ENCODE assay signal across 9 cellular contexts in genomic region chr1:155975375-155976061, GRCh38. TPM values are rescaled to one million over a fixed set of nuclear protein-coding genes. Genes with fewer than 3 reads are reported as not detected.
DNase-seq lines count a peak whose midpoint lies in the region; TF ChIP-seq lines count a peak whose summit lies in the region.
"Had no signal": no experiment of that assay in that cellular context is flagged by ENCODE, and none has a peak within 500 bp of the region (broad histone marks: within the 10 kb centered on the region; RNA-seq: fewer than 3 reads in every experiment).

No MANE protein-coding gene starts in this region.

- H3K4me3 ChIP-seq in liver (ENCODE audit: low read depth in 1 of 3, low read length in 3 of 3) (peak overlapping the region in 1 of 3 donors; percentile 80), transverse colon (peak overlapping the region; percentile 70 to 75 (median 72))

- CTCF ChIA-PET in activated naive CD4-positive, alpha-beta T cell treated with anti-CD3 and anti-CD28 coated beads, Interleukin-2, amount 10 ng/mL, durations not matched to agents 7 days and 5 days (lab: Charles Lee), result interaction anchor here (1.0 to 12.7 kb wide), 6 partner anchors 9 to 91 kb away, joined by 3 to 98 read pairs (median 4); partner anchors contain the start of gene RXFP4

- intact Hi-C loops in transverse colon (cut with DNase I; ENCODE audit: low total_unique reads), result no loop called here

- H3K4me1 Mint-ChIP-seq in activated naive CD4-positive, alpha-beta T cell treated with anti-CD3 and anti-CD28 coated beads, Interleukin-2, amount 10 ng/mL, durations not matched to agents 7 days and 5 days, result peaks cover 68% of the 10 kb centered on the region
- peaks cover 60% of the 10 kb centered on the region for H3K4me1 Mint-ChIP-seq in activated naive CD8-positive, alpha-beta T cell treated with anti-CD3 and anti-CD28 coated beads for 36 hours

- peaks cover 6 to 29% (median 14%) of the 10 kb centered on the region in 4 donors for H3K4me1 ChIP-seq in liver (ENCODE audit: control insufficient read depth in 4 of 4, insufficient read depth in 4 of 4, low read length in 3 of 4)
- H3K4me1 ChIP-seq in transverse colon, result peaks cover 40 to 86% (median 71%) of the 10 kb centered on the region in 4 donors

- peak overlapping the region; percentile 89 for H3K27ac Mint-ChIP-seq in activated naive CD4-positive, alpha-beta T cell treated with anti-CD3 and anti-CD28 coated beads, Interleukin-2, amount 10 ng/mL, durations not matched to agents 7 days and 5 days
- peak overlapping the region; percentile 91 for H3K27ac Mint-ChIP-seq in activated naive CD8-positive, alpha-beta T cell treated with anti-CD3 and anti-CD28 coated beads for 36 hours

- no peaks in the 10 kb centered on the region for H3K9me3 Mint-ChIP-seq in activated naive CD4-positive, alpha-beta T cell treated with anti-CD3 and anti-CD28 coated beads, Interleukin-2, amount 10 ng/mL, durations not matched to agents 7 days and 5 days
- H3K9me3 Mint-ChIP-seq in activated naive CD8-positive, alpha-beta T cell treated with anti-CD3 and anti-CD28 coated beads for 36 hours, result no peaks in the 10 kb centered on the region

- TF ChIP-seq RAD21 in liver (IDR thresholded peaks at IDR 0.05), result no peak

- 64% methylated on average over 4 of the region's 4 CpGs for WGBS in liver
- WGBS in transverse colon (ENCODE audit: low coverage in 1 of 2), 2 donors, result 30 to 35% methylated on average over 3 to 4 of the region's 4 CpGs

- TF ChIP-seq POLR2A in transverse colon (IDR thresholded peaks at IDR 0.05), result no peak

- H3K9me3 ChIP-seq in liver (ENCODE audit: control insufficient read depth in 4 of 4, low read length in 3 of 4) (no peaks in the 10 kb centered on the region), transverse colon (no peaks in the 10 kb centered on the region)

- peak overlapping the region; percentile 80 to 92 for H3K27ac ChIP-seq in liver (ENCODE audit: low read depth in 1 of 2, low read length in 2 of 2)
- peak overlapping the region; percentile 92 to 96 (median 94) for H3K27ac ChIP-seq in transverse colon

- no peak for TF ChIP-seq CTCF in liver (IDR thresholded peaks at IDR 0.05; ENCODE audit: low read depth, low read length, missing input control)
- no peak for TF ChIP-seq CTCF in transverse colon (IDR thresholded peaks at IDR 0.05)

- DNase-seq in activated naive CD4-positive, alpha-beta T cell treated with anti-CD3 and anti-CD28 coated beads, Interleukin-2, amount 10 ng/mL, durations not matched to agents 7 days and 5 days, result no peak
- DNase-seq in activated naive CD4-positive, alpha-beta T cell treated with anti-CD3 and anti-CD28 coated beads, Interleukin-2, amount 50 U/mL, for 16 hours, result no peak
- DNase-seq in activated naive CD8-positive, alpha-beta T cell treated with anti-CD3 and anti-CD28 coated beads for 36 hours, result no peak
- DNase-seq in transverse colon (no peak), AG20443 (ENCODE audit: low spot score) (no peak), islet precursor cell (no peak)
- DNase-seq in activated CD4-positive, alpha-beta T cell treated with anti-CD3 and anti-CD28 coated beads for 1 hour, result no peak
- DNase-seq: T1000 had no signal

- H3K36me3 Mint-ChIP-seq in activated naive CD4-positive, alpha-beta T cell treated with anti-CD3 and anti-CD28 coated beads, Interleukin-2, amount 10 ng/mL, durations not matched to agents 7 days and 5 days, result peaks cover 50% of the 10 kb centered on the region
- H3K36me3 Mint-ChIP-seq in activated naive CD8-positive, alpha-beta T cell treated with anti-CD3 and anti-CD28 coated beads for 36 hours, result peaks cover 50% of the 10 kb centered on the region

- in situ Hi-C loops in transverse colon (cut with MboI; ENCODE audit: low pct_ligation_motif_present in 1 of 4, low pct_unique_long_range_greater_than_20kb in 1 of 4, low sequenced_read_pairs in 3 of 4), result no loop called here

- no peak for TF ChIP-seq EP300 in transverse colon (IDR thresholded peaks at IDR 0.05; ENCODE audit: low read depth)

- H3K27me3 Mint-ChIP-seq in activated naive CD4-positive, alpha-beta T cell treated with anti-CD3 and anti-CD28 coated beads, Interleukin-2, amount 10 ng/mL, durations not matched to agents 7 days and 5 days, result no peaks in the 10 kb centered on the region
- no peaks in the 10 kb centered on the region for H3K27me3 Mint-ChIP-seq in activated naive CD8-positive, alpha-beta T cell treated with anti-CD3 and anti-CD28 coated beads for 36 hours

- H3K9ac ChIP-seq in liver (ENCODE audit: low read depth in 1 of 2, low read length in 2 of 2), result peak overlapping the region; percentile 0 to 16

- H3K36me3 ChIP-seq in liver (ENCODE audit: control insufficient read depth in 4 of 4, insufficient read depth in 3 of 4, low read depth in 1 of 4, low read length in 3 of 4) (no peaks in the 10 kb centered on the region), transverse colon (no peaks in the 10 kb centered on the region)

- H3K4me3 Mint-ChIP-seq in activated naive CD4-positive, alpha-beta T cell treated with anti-CD3 and anti-CD28 coated beads, Interleukin-2, amount 10 ng/mL, durations not matched to agents 7 days and 5 days, result peak overlapping the region; percentile 100
- H3K4me3 Mint-ChIP-seq in activated naive CD8-positive, alpha-beta T cell treated with anti-CD3 and anti-CD28 coated beads for 36 hours, result peak overlapping the region; percentile 89

- H3K27me3 ChIP-seq in liver (ENCODE audit: control insufficient read depth in 4 of 4, insufficient read depth in 4 of 4, low read length in 3 of 4) (no peaks in the 10 kb centered on the region), transverse colon (no peaks in the 10 kb centered on the region)

TF ChIP-seq in liver, 16 proteins besides CTCF, POLR2A, EP300 and RAD21 (continues in another document):
- TF ChIP-seq FOXA2 (IDR thresholded peaks at IDR 0.05) (no peak), ZBTB33 (IDR thresholded peaks at IDR 0.05) (no peak), YY1 (IDR thresholded peaks at IDR 0.05) (no peak), JUND (IDR thresholded peaks at IDR 0.05) (no peak), SP1 (IDR thresholded peaks at IDR 0.05) (no peak), TAF1 (conservative IDR thresholded peaks at IDR 0.05) (no peak), REST (IDR thresholded peaks at IDR 0.05) (no peak), GABPA (IDR thresholded peaks at IDR 0.05 in 1 of 2, conservative IDR thresholded peaks at IDR 0.05 in 1 of 2) (no peak), FOXA1 (IDR thresholded peaks at IDR 0.05) (no peak), RXRA (IDR thresholded peaks at IDR 0.05) (no peak)

RNA-seq across cellular contexts. Expression of gene ARHGEF2, which starts 2.8 kb away (rescaled TPM):
- total RNA-seq in activated naive CD8-positive, alpha-beta T cell treated with anti-CD3 and anti-CD28 coated beads for 36 hours, result 100 to 1,000 TPM; 135 to 148 TPM
- total RNA-seq in liver, result 10 to 100 TPM; 14.1 to 59.1 TPM
- 1 to 10 TPM; 3.2 to 6.4 TPM for polyA plus RNA-seq in liver
- 100 to 1,000 TPM; 107 to 244 (median 169) TPM for total RNA-seq in transverse colon

RNA-seq across cellular contexts. Expression of gene RXFP4, which starts 34.1 kb away (rescaled TPM):
- under 1 TPM in 1 of 2 experiments, not detected in 1; 0.16 TPM for total RNA-seq in activated naive CD8-positive, alpha-beta T cell treated with anti-CD3 and anti-CD28 coated beads for 36 hours
- total RNA-seq in liver (not detected), transverse colon (10 to 100 TPM in 1 of 4 donors, 1 to 10 TPM in 2, under 1 TPM in 1; 0.80 to 11.6 (median 2.5) TPM)
- not detected for polyA plus RNA-seq in liver

RNA-seq across cellular contexts. Expression of gene KHDC4, which starts 41.3 kb away (rescaled TPM):
- 10 to 100 TPM; 53.2 to 54.7 TPM for total RNA-seq in activated naive CD8-positive, alpha-beta T cell treated with anti-CD3 and anti-CD28 coated beads for 36 hours
- 10 to 100 TPM; 18.2 to 32.6 TPM for total RNA-seq in liver
- 10 to 100 TPM in 1 of 2 donors, 1 to 10 TPM in 1; 8.4 to 11.3 TPM for polyA plus RNA-seq in liver
- 100 to 1,000 TPM in 2 of 4 donors, 10 to 100 TPM in 2; 76.2 to 158 (median 98.7) TPM for total RNA-seq in transverse colon

RNA-seq across cellular contexts. Expression of gene SSR2, which starts 45.2 kb away (rescaled TPM):
- 100 to 1,000 TPM; 155 TPM for total RNA-seq in activated naive CD8-positive, alpha-beta T cell treated with anti-CD3 and anti-CD28 coated beads for 36 hours
- total RNA-seq in liver, result 100 to 1,000 TPM; 101 to 264 TPM
- 100 to 1,000 TPM in 1 of 2 donors, 10 to 100 TPM in 1; 93.1 to 245 TPM for polyA plus RNA-seq in liver
- total RNA-seq in transverse colon, result 100 to 1,000 TPM in 2 of 4 donors, 10 to 100 TPM in 2; 51.2 to 275 (median 168) TPM
